ENCODE assay signal across 8 cellular contexts in genomic region chr17:48023408-48024148, GRCh38. TPM values are rescaled to one million over a fixed set of nuclear protein-coding genes. Genes with fewer than 3 reads are reported as not detected.
DNase-seq lines count a peak whose midpoint lies in the region; ATAC-seq and TF ChIP-seq lines count a peak whose summit lies in the region.

No MANE protein-coding gene starts in this region.

- H3K4me1 ChIP-seq in prostate gland (replicated peaks) = peaks cover 30% of the 10 kb centered on the region

- H3K4me3 ChIP-seq in brain microvascular endothelial cell (ENCODE audit: low read depth, low read length) = peak overlapping the region; percentile 54
- H3K4me3 ChIP-seq in prostate gland = peak overlapping the region; percentile 29 to 33

- under 1% methylated on average over 44 of the region's 53 CpGs for WGBS in prostate gland

- no peak for TF ChIP-seq POLR2A in prostate gland (IDR thresholded peaks at IDR 0.05)

- H3K36me3 ChIP-seq in brain microvascular endothelial cell (replicated peaks) (no peaks in the 10 kb centered on the region), prostate gland (no peaks in the 10 kb centered on the region)

- DNase-seq in ELR (ENCODE audit: low read depth) (peak; percentile 85), NCI-H1417 (lab: John Stamatoyannopoulos, UW) (peak; percentile 81 to 90 (median 82)), T-helper 1 cell (peak in 4 of 5 donors; percentile 15 to 61 (median 30)), brain microvascular endothelial cell (no peak), hypothalamus (lab: John Stamatoyannopoulos, UW) (peak in 50 of 51 donors; percentile 20 to 92 (median 81)), prostate gland (ENCODE audit: low spot score) (peak; percentile 87)

- in situ Hi-C loops in brain microvascular endothelial cell (cut with HindIII; ENCODE audit: low pct_ligation_motif_present, low sequenced_read_pairs) = no loop called here

- peak; percentile 29 for TF ChIP-seq CTCF in brain microvascular endothelial cell (IDR thresholded peaks at IDR 0.05; ENCODE audit: low read depth, low read length, missing control alignments)
- peak in 2 of 4 experiments; percentile 55 to 58 for TF ChIP-seq CTCF in prostate gland (IDR thresholded peaks at IDR 0.05)

- H3K27ac ChIP-seq in brain microvascular endothelial cell (no peak overlapping the region), prostate gland (peak overlapping the region; percentile 65 to 70)

- intact Hi-C loops in prostate gland (cut with DNase I) = loop anchor here (5.0 kb wide), 1 partner anchor 594 kb away; the partner anchor contains the start of gene HOXB8

- no peaks in the 10 kb centered on the region for H3K9me3 ChIP-seq in prostate gland

- H3K27me3 ChIP-seq in brain microvascular endothelial cell (replicated peaks) (peaks cover 2% of the 10 kb centered on the region), prostate gland (replicated peaks; ENCODE audit: insufficient read depth) (no peaks in the 10 kb centered on the region)

- no peak for ATAC-seq in GM21447 (IDR thresholded peaks at IDR 0.05; ENCODE audit: unreplicated experiment)
- no peak for ATAC-seq in HG03378 (IDR thresholded peaks at IDR 0.05; ENCODE audit: unreplicated experiment)

RNA-seq across cellular contexts. Expression of gene COPZ2, which starts 14.0 kb away (rescaled TPM):
- 10 to 100 TPM; 18.1 to 18.5 TPM for total RNA-seq in prostate gland

RNA-seq across cellular contexts. Expression of gene NFE2L1, which starts 24.6 kb away (rescaled TPM):
- total RNA-seq in prostate gland = 100 to 1,000 TPM in 1 of 2 donors, 10 to 100 TPM in 1; 87.8 to 244 TPM

RNA-seq across cellular contexts. Expression of gene CDK5RAP3, which starts 52.7 kb away (rescaled TPM):
- 100 to 1,000 TPM; 185 to 193 TPM for total RNA-seq in prostate gland
